Comparison of ENCODE assay signal across 20 cellular contexts in genomic region chr20:15158438-15158990, GRCh38.
DNase-seq lines count a peak whose midpoint lies in the region; ATAC-seq, FAIRE-seq and TF ChIP-seq lines count a peak whose summit lies in the region.
"Had no signal": no experiment of that assay in that cellular context is flagged by ENCODE, and none has a peak within 500 bp of the region (broad histone marks: within the 10 kb centered on the region; RNA-seq: fewer than 3 reads in every experiment).

No MANE protein-coding gene starts in this region.

- H3K27me3 Mint-ChIP-seq in WTC11 (ENCODE audit: low read depth), result no peaks in the 10 kb centered on the region; the same call in 1 of the 2 replicates
- no peaks in the 10 kb centered on the region for H3K27me3 Mint-ChIP-seq in activated CD4-positive, alpha-beta memory T cell treated with anti-CD3 and anti-CD28 coated beads for 36 hours
- H3K27me3 Mint-ChIP-seq: CD4-positive, CD25-positive, alpha-beta regulatory T cell had no signal

- H3F3A ChIP-seq in neural cell (ENCODE audit: insufficient read depth, low read length, poor library complexity, severe bottlenecking), result no peaks in the 10 kb centered on the region

- no peak for TF ChIP-seq POLR2A in HepG2 (IDR thresholded peaks at IDR 0.05; ENCODE audit: insufficient read depth in 1 of 2, low read depth in 2 of 2, low read length in 2 of 2)

- H3K9ac ChIP-seq in HepG2 (ENCODE audit: insufficient read depth, low read depth, low read length), result no peak overlapping the region
- no peak overlapping the region for H3K9ac ChIP-seq in neural cell (ENCODE audit: low read length)
- H3K9ac ChIP-seq: GM23248 had no signal

- FAIRE-seq in HepG2 (lab: Jason Lieb, UNC), result no peak
- FAIRE-seq: G401.6, GM12891, H1 had no signal

- H2AFZ ChIP-seq in HepG2 (ENCODE audit: low read length), result no peak overlapping the region
- H2AFZ ChIP-seq in neural cell (ENCODE audit: low read depth, low read length), result no peak overlapping the region
- H2AFZ ChIP-seq: GM23248 had no signal

- peaks cover 28% of the 10 kb centered on the region for H3K4me1 ChIP-seq in HepG2 (ENCODE audit: insufficient read depth, low read length)
- H3K4me1 ChIP-seq: Caco-2 had no signal

- no peak for TF ChIP-seq CTCF in WTC11 (IDR thresholded peaks at IDR 0.05)
- no peak for TF ChIP-seq CTCF in HepG2 (CRISPR knock-in tag; IDR thresholded peaks at IDR 0.05)
- TF ChIP-seq CTCF in neural cell (IDR thresholded peaks at IDR 0.05; ENCODE audit: poor library complexity, severe bottlenecking), result no peak
- TF ChIP-seq CTCF in coronary artery (IDR thresholded peaks at IDR 0.05), result no peak

- intact Hi-C loops in HepG2 (cut with micrococcal nuclease; ENCODE audit: unreplicated experiment), result loop anchor here (10.0 kb wide), 1 partner anchor 174 kb away; no protein-coding TSS in a partner anchor
- intact Hi-C loops in activated CD4-positive, alpha-beta memory T cell treated with anti-CD3 and anti-CD28 coated beads for 36 hours (cut with micrococcal nuclease), result no loop called here

- peaks cover 23% of the 10 kb centered on the region for H3K4me1 Mint-ChIP-seq in WTC11
- peaks cover 5% of the 10 kb centered on the region for H3K4me1 Mint-ChIP-seq in activated CD4-positive, alpha-beta memory T cell treated with anti-CD3 and anti-CD28 coated beads for 36 hours (ENCODE audit: low read depth)

- no peaks in the 10 kb centered on the region for H3K9me2 ChIP-seq in neural cell (ENCODE audit: insufficient read depth, low read length)

- H3K36me3 ChIP-seq in HepG2 (replicated peaks in 1 of 2; ENCODE audit: control insufficient read depth in 1 of 2, insufficient read depth in 2 of 2, low read length in 2 of 2), result no peaks in the 10 kb centered on the region
- H3K36me3 ChIP-seq in neural cell (ENCODE audit: insufficient read depth, low read length), result no peaks in the 10 kb centered on the region

- TF ChIP-seq EP300 in HepG2 (IDR thresholded peaks at IDR 0.05; ENCODE audit: low read depth in 2 of 2, low read length in 2 of 2) (peak in 1 of 2 experiments; percentile 81; a peak in 2 of 4 replicates), HepG2 (CRISPR knock-in tag; IDR thresholded peaks at IDR 0.05; ENCODE audit: borderline replicate concordance) (peak; percentile 60; the same call in 1 of the 2 replicates), neural cell (conservative IDR thresholded peaks at IDR 0.05; ENCODE audit: poor library complexity, severe bottlenecking) (peak; percentile 88)

- H3K27me3 ChIP-seq in HepG2 (ENCODE audit: control insufficient read depth in 1 of 2, insufficient read depth in 2 of 2, low read length in 2 of 2) (no peaks in the 10 kb centered on the region), neural cell (ENCODE audit: insufficient read depth, low read depth, low read length) (no peaks in the 10 kb centered on the region)

- in situ Hi-C loops in HepG2 (cut with HindIII; ENCODE audit: extremely low pct_ligation_motif_present, low pct_unique_long_range_greater_than_20kb), result no loop called here

- H3K4me3 ChIP-seq in HepG2 (replicated peaks in 1 of 3; ENCODE audit: insufficient read depth in 1 of 3, low read depth in 2 of 3, low read length in 3 of 3) (no peak overlapping the region), neural cell (ENCODE audit: low read length) (peak overlapping the region; percentile 27), coronary artery (no peak overlapping the region)
- H3K4me3 ChIP-seq: GM23248 had no signal

- no peak for DNase-seq in WTC11 (ENCODE audit: low spot score)
- DNase-seq in HepG2 (ENCODE audit: low spot score), result peak; percentile 46
- no peak for DNase-seq in NCI-H1105 (lab: John Stamatoyannopoulos, UW)
- no peak for DNase-seq in coronary artery (ENCODE audit: low spot score)
- DNase-seq in activated CD4-positive, alpha-beta memory T cell treated with anti-CD3 and anti-CD28 coated beads for 36 hours, result no peak
- DNase-seq: 8988T; C1 segment of cervical spinal cord; Caco-2; CD4-positive, CD25-positive, alpha-beta regulatory T cell; CD8-positive, alpha-beta T cell; DMS153; DND-41; GM23248; H7; HCEC 1CT had no signal

- H3K79me2 ChIP-seq in HepG2 (ENCODE audit: insufficient read depth, low read length), result no peaks in the 10 kb centered on the region
- no peaks in the 10 kb centered on the region for H3K79me2 ChIP-seq in neural cell (replicated peaks; ENCODE audit: insufficient read depth, low read length)

- POLR2A ChIA-PET in WTC11 (lab: Charles Lee) (no interaction called here), HepG2 (lab: Yijun Ruan, JAX) (interaction anchor here (1.0 kb wide), 1 partner anchor 173 kb away, joined by 6 read pairs; no protein-coding TSS in a partner anchor)
- POLR2A ChIA-PET in activated CD4-positive, alpha-beta memory T cell treated with anti-CD3 and anti-CD28 coated beads for 36 hours (lab: Charles Lee), result no interaction called here

- H3K4me2 ChIP-seq in HepG2 (ENCODE audit: low read depth, low read length), result 0 out of 2 replicates have a peak overlapping the region, but pooled peaks have one; percentile 5
- H3K4me2 ChIP-seq in neural cell (ENCODE audit: low read length), result peak overlapping the region; percentile 8

- H3K4me3 Mint-ChIP-seq in WTC11, result no peak overlapping the region
- H3K4me3 Mint-ChIP-seq in activated CD4-positive, alpha-beta memory T cell treated with anti-CD3 and anti-CD28 coated beads for 36 hours, result no peak overlapping the region
- H3K4me3 Mint-ChIP-seq: CD4-positive, CD25-positive, alpha-beta regulatory T cell; CD8-positive, alpha-beta T cell had no signal

- no peak overlapping the region for H3K27ac Mint-ChIP-seq in WTC11
- H3K27ac Mint-ChIP-seq in activated CD4-positive, alpha-beta memory T cell treated with anti-CD3 and anti-CD28 coated beads for 36 hours, result no peak overlapping the region
- H3K27ac Mint-ChIP-seq: CD4-positive, CD25-positive, alpha-beta regulatory T cell; CD8-positive, alpha-beta T cell had no signal

- CTCF ChIA-PET in WTC11 (lab: Charles Lee), result no interaction called here
- CTCF ChIA-PET in HepG2 (lab: Yijun Ruan, JAX; ENCODE audit: low intra/inter-chr PET ratio, low total read pairs), result no interaction called here
- CTCF ChIA-PET in activated CD4-positive, alpha-beta memory T cell treated with anti-CD3 and anti-CD28 coated beads for 36 hours (lab: Charles Lee), result no interaction called here

- WGBS in HepG2 (ENCODE audit: low lambda C conversion rate), result 14% methylated on average over 2 of the region's 2 CpGs

- H3K27ac ChIP-seq in HepG2 (ENCODE audit: extremely low read length, insufficient read depth, low read length) (no peak overlapping the region), neural cell (ENCODE audit: low read length) (peak overlapping the region; percentile 13), coronary artery (no peak overlapping the region)
- H3K27ac ChIP-seq: GM23248 had no signal

- H3K36me3 Mint-ChIP-seq in WTC11, result peaks cover 16% of the 10 kb centered on the region
- H3K36me3 Mint-ChIP-seq in activated CD4-positive, alpha-beta memory T cell treated with anti-CD3 and anti-CD28 coated beads for 36 hours, result no peaks in the 10 kb centered on the region
- H3K36me3 Mint-ChIP-seq: CD4-positive, CD25-positive, alpha-beta regulatory T cell; CD8-positive, alpha-beta T cell had no signal

- H3K9me3 ChIP-seq in HepG2 (ENCODE audit: low read length) (no peaks in the 10 kb centered on the region), neural cell (ENCODE audit: low read length) (no peaks in the 10 kb centered on the region)
- H3K9me3 ChIP-seq: Caco-2 had no signal

- ATAC-seq in WTC11, result no peak
- ATAC-seq in HepG2, result peak; percentile 71
- ATAC-seq in GM19467 (IDR thresholded peaks at IDR 0.05; ENCODE audit: unreplicated experiment), result no peak
- ATAC-seq: CD8-positive, alpha-beta T cell had no signal

- TF ChIP-seq RAD21 in HepG2 (CRISPR knock-in tag; IDR thresholded peaks at IDR 0.05), result no peak
- TF ChIP-seq RAD21 in neural cell (conservative IDR thresholded peaks at IDR 0.05), result no peak

- no peaks in the 10 kb centered on the region for H4K20me1 ChIP-seq in HepG2 (ENCODE audit: insufficient read depth, low read length)
- H4K20me1 ChIP-seq in neural cell (ENCODE audit: insufficient read depth), result no peaks in the 10 kb centered on the region

- peaks cover 30% of the 10 kb centered on the region for H3K9me3 Mint-ChIP-seq in WTC11
- H3K9me3 Mint-ChIP-seq in activated CD4-positive, alpha-beta memory T cell treated with anti-CD3 and anti-CD28 coated beads for 36 hours, result peaks cover 21% of the 10 kb centered on the region
- H3K9me3 Mint-ChIP-seq: CD8-positive, alpha-beta T cell had no signal

- no TSS peak for BruUV-seq in HepG2 (replicated peaks; lab: Mats Ljungman, UMichigan)

TF ChIP-seq in WTC11, 78 proteins besides CTCF, POLR2A, EP300 and RAD21 (continues in another document):
- no peak for TF ChIP-seq NFATC4 (CRISPR knock-in tag; IDR thresholded peaks at IDR 0.05)

TF ChIP-seq in HepG2, 621 proteins besides CTCF, POLR2A, EP300 and RAD21 (continues in another document):
- TF ChIP-seq ARID2 (CRISPR knock-in tag; IDR thresholded peaks at IDR 0.05; ENCODE audit: borderline replicate concordance) (no peak), AKAP8 (CRISPR knock-in tag; IDR thresholded peaks at IDR 0.05) (no peak), MIER3 (CRISPR knock-in tag; IDR thresholded peaks at IDR 0.05; ENCODE audit: borderline replicate concordance) (no peak; the same call in 1 of the 2 replicates)
- TF ChIP-seq, protein P1, sequence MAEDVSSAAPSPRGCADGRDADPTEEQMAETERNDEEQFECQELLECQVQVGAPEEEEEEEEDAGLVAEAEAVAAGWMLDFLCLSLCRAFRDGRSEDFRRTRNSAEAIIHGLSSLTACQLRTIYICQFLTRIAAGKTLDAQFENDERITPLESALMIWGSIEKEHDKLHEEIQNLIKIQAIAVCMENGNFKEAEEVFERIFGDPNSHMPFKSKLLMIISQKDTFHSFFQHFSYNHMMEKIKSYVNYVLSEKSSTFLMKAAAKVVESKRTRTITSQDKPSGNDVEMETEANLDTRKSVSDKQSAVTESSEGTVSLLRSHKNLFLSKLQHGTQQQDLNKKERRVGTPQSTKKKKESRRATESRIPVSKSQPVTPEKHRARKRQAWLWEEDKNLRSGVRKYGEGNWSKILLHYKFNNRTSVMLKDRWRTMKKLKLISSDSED (CRISPR knock-in tag; IDR thresholded peaks at IDR 0.05), result no peak

TF ChIP-seq in neural cell, 6 proteins besides CTCF, POLR2A, EP300 and RAD21:
- TF ChIP-seq EZH2 (IDR thresholded peaks at IDR 0.05; ENCODE audit: borderline replicate concordance, insufficient read depth, low read length, poor library complexity, severe bottlenecking) (no peak), MXI1 (conservative IDR thresholded peaks at IDR 0.05; ENCODE audit: poor library complexity, severe bottlenecking) (no peak), POLR2AphosphoS5 (IDR thresholded peaks at IDR 0.05) (peak; percentile 68)
TF ChIP-seq in neural cell: peak in this region for 1.

Comparison
In these comparisons a context has a peak if more than half of its experiments do, and no peak if none do; other contexts are left out.
1. Of the 50 proteins assayed by ChIP-seq in both HepG2 and WTC11: peak only in HepG2: ATF2, FOXJ3, FOXP4, NR2C2 and TCF7; only in WTC11: GABPB1; in both: none; in neither: 42; mixed calls (peak in some experiments, not most) for 2.